In genomic region chr3:40780801-40781406, GRCh38 we compare ENCODE assay signal across 8 cellular contexts.
DNase-seq lines count a peak whose midpoint lies in the region; TF ChIP-seq lines count a peak whose summit lies in the region.

No MANE protein-coding gene starts in this region.

- H3K27ac ChIP-seq in left ventricle myocardium inferior (replicated peaks): peak overlapping the region; percentile 92

- peaks cover 49% of the 10 kb centered on the region for H3K4me1 Mint-ChIP-seq in brain
- no peaks in the 10 kb centered on the region for H3K4me1 Mint-ChIP-seq in HFFc6 (ENCODE audit: low read depth)

- H3K27me3 Mint-ChIP-seq in brain (peaks cover 8% of the 10 kb centered on the region), HFFc6 (ENCODE audit: insufficient read depth) (no peaks in the 10 kb centered on the region)

- H3K27me3 ChIP-seq in left ventricle myocardium inferior (ENCODE audit: low read depth) (no peaks in the 10 kb centered on the region), HAP-1 (ENCODE audit: low read depth) (no peaks in the 10 kb centered on the region)

- DNase-seq in ELF-1 (ENCODE audit: low read depth, low spot score) (peak; percentile 89), left ventricle myocardium inferior (peak; percentile 55), retina (peak; percentile 57), HEK293T (ENCODE audit: extremely low spot score) (no peak), HFFc6 (no peak), HAP-1 (ENCODE audit: low spot score in 2 of 2) (no peak), dermis blood vessel endothelial cell (no peak)

- peak overlapping the region in 3 of 5 experiments; percentile 86 to 91 (median 89) for H3K27ac Mint-ChIP-seq in brain
- H3K27ac Mint-ChIP-seq in HFFc6: no peak overlapping the region

- H3K4me1 ChIP-seq in left ventricle myocardium inferior (peaks cover 35% of the 10 kb centered on the region), HAP-1 (no peaks in the 10 kb centered on the region)

- H3K9me3 ChIP-seq in left ventricle myocardium inferior (replicated peaks): no peaks in the 10 kb centered on the region
- H3K9me3 ChIP-seq in HAP-1: no peaks in the 10 kb centered on the region

- CTCF ChIA-PET in HEK293T (lab: Yijun Ruan, JAX): no interaction called here

- H3K9me3 Mint-ChIP-seq in brain (peaks cover 0 to 9% (median 0%) of the 10 kb centered on the region in 5 experiments), HFFc6 (peaks cover 36% of the 10 kb centered on the region)

- intact Hi-C loops in left ventricle myocardium inferior (cut with micrococcal nuclease): no loop called here

- POLR2A ChIA-PET in HEK293T (lab: Yijun Ruan, JAX): no interaction called here

- peak overlapping the region in 4 of 5 experiments; percentile 33 to 73 (median 65) for H3K4me3 Mint-ChIP-seq in brain
- H3K4me3 Mint-ChIP-seq in HFFc6: no peak overlapping the region

- H3K4me3 ChIP-seq in left ventricle myocardium inferior (peak overlapping the region; percentile 48), HAP-1 (no peak overlapping the region)

- TF ChIP-seq CTCF in brain (conservative IDR thresholded peaks at IDR 0.05) (no peak), left ventricle myocardium inferior (IDR thresholded peaks at IDR 0.05; ENCODE audit: borderline replicate concordance) (no peak), HFFc6 (IDR thresholded peaks at IDR 0.05) (no peak)

- no peaks in the 10 kb centered on the region for H3K36me3 Mint-ChIP-seq in brain
- peaks cover 4% of the 10 kb centered on the region; the same call in 1 of the 2 replicates for H3K36me3 Mint-ChIP-seq in HFFc6 (ENCODE audit: low read depth)

- in situ Hi-C loops in HAP-1 (cut with MboI; ENCODE audit: low sequenced_read_pairs): no loop called here

- H3K36me3 ChIP-seq in left ventricle myocardium inferior (no peaks in the 10 kb centered on the region), HAP-1 (replicated peaks) (no peaks in the 10 kb centered on the region)

TF ChIP-seq in HEK293T, 16 proteins besides CTCF, POLR2A, EP300 and RAD21:
- TF ChIP-seq, protein P1, sequence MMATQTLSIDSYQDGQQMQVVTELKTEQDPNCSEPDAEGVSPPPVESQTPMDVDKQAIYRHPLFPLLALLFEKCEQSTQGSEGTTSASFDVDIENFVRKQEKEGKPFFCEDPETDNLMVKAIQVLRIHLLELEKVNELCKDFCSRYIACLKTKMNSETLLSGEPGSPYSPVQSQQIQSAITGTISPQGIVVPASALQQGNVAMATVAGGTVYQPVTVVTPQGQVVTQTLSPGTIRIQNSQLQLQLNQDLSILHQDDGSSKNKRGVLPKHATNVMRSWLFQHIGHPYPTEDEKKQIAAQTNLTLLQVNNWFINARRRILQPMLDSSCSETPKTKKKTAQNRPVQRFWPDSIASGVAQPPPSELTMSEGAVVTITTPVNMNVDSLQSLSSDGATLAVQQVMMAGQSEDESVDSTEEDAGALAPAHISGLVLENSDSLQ (IDR thresholded peaks at IDR 0.05): no peak
- TF ChIP-seq FOXA1 (IDR thresholded peaks at IDR 0.05): no peak
- no peak for TF ChIP-seq SUZ12 (IDR thresholded peaks at IDR 0.05)
- TF ChIP-seq SP1 (IDR thresholded peaks at IDR 0.05): no peak
- no peak for TF ChIP-seq ZNF384 (IDR thresholded peaks at IDR 0.05)
- TF ChIP-seq TARDBP (IDR thresholded peaks at IDR 0.05): no peak

Comparison
In these comparisons a context has a peak if more than half of its experiments do, and no peak if none do; other contexts are left out.
1. DNase-seq: peak in ELF-1 (single experiment), left ventricle myocardium inferior (single experiment) and retina (single experiment); none in HEK293T (single experiment), HFFc6 (single experiment), HAP-1 (0 of 2) and dermis blood vessel endothelial cell (single experiment).